ENCODE assay signal across 10 cellular contexts in the genomic region with DNA sequence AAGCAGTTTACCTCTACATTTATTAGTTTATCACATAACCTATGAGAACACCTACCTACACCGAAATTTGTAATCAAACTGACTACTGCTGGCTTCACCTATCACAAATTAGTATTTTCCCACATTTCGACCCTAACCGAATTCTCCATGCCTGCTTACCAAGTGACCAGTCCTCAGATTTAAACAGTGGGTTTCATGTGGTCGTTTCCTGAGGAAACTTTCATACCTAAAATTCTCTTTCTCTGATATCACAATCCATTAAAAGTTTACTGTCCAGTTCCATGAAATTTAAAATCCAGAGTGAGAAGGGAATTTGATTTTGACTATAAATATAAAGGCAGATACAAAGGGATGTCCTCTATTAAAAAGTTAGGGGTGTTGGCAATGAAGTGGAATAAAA. TPM values are rescaled to one million over a fixed set of nuclear protein-coding genes. Genes with fewer than 3 reads are reported as not detected.
DNase-seq lines count a peak whose midpoint lies in the region; ATAC-seq and TF ChIP-seq lines count a peak whose summit lies in the region.
"Had no signal": no experiment of that assay in that cellular context is flagged by ENCODE, and none has a peak within 500 bp of the region (broad histone marks: within the 10 kb centered on the region; RNA-seq: fewer than 3 reads in every experiment).

No MANE protein-coding gene starts in this region.

- H3K14ac ChIP-seq in IMR-90 (replicated peaks; ENCODE audit: low read depth, low read length) (no peak overlapping the region), mesenchymal stem cell (ENCODE audit: low read length in 2 of 2) (no peak overlapping the region)

- H4K8ac ChIP-seq in IMR-90 (ENCODE audit: low read depth in 2 of 2, low read length in 2 of 2) (no peak overlapping the region), mesenchymal stem cell (ENCODE audit: low read length) (no peak overlapping the region)

- H4K91ac ChIP-seq in IMR-90 (ENCODE audit: insufficient read depth, low read depth, low read length) (no peak overlapping the region), mesenchymal stem cell (ENCODE audit: low read length) (no peak overlapping the region)

- no peak overlapping the region for H2AFZ ChIP-seq in IMR-90 (replicated peaks; ENCODE audit: low read length, poor library complexity)
- no peak overlapping the region for H2AFZ ChIP-seq in mesenchymal stem cell (ENCODE audit: low read depth, low read length)

- H3K36me3 ChIP-seq in IMR-90 (ENCODE audit: control insufficient read depth, insufficient read depth, low read length), result no peaks in the 10 kb centered on the region
- H3K36me3 ChIP-seq in mesenchymal stem cell (ENCODE audit: control insufficient read depth in 1 of 2, insufficient read depth in 2 of 2, low read depth in 1 of 2, low read length in 2 of 2), result no peaks in the 10 kb centered on the region
- H3K36me3 ChIP-seq in thoracic aorta, result no peaks in the 10 kb centered on the region

- peaks cover 12% of the 10 kb centered on the region for H3K4me1 ChIP-seq in IMR-90 (ENCODE audit: control insufficient read depth, insufficient read depth, low read length)
- peaks cover 4% of the 10 kb centered on the region for H3K4me1 ChIP-seq in mesenchymal stem cell (ENCODE audit: control insufficient read depth, insufficient read depth, low read depth, low read length)
- H3K4me1 ChIP-seq in thoracic aorta (ENCODE audit: control insufficient read depth in 1 of 2, low read depth in 2 of 2), result peaks cover 27 to 51% of the 10 kb centered on the region in 2 donors

- H2BK20ac ChIP-seq in IMR-90 (ENCODE audit: low read depth, low read length), result no peak overlapping the region

- H3K56ac ChIP-seq in IMR-90 (ENCODE audit: extremely low read depth, insufficient read depth, low read length), result 0 out of 2 replicates have a peak overlapping the region, but pooled peaks have one; percentile 32

- H3K18ac ChIP-seq in IMR-90 (ENCODE audit: low read depth, low read length) (no peak overlapping the region), mesenchymal stem cell (ENCODE audit: low read depth in 1 of 2, low read length in 2 of 2) (no peak overlapping the region)

- no TSS peak for BruUV-seq in IMR-90 (replicated peaks; lab: Mats Ljungman, UMichigan)

- dilution Hi-C loops in IMR-90 (cut with HindIII; ENCODE audit: low sequenced_read_pairs, unreplicated experiment), result no loop called here

- POLR2A ChIA-PET in IMR-90 (lab: Charles Lee; ENCODE audit: unreplicated experiment), result no interaction called here

- H2AK5ac ChIP-seq in IMR-90 (ENCODE audit: low read depth, low read length), result no peak overlapping the region
- H2AK5ac ChIP-seq in mesenchymal stem cell (ENCODE audit: low read length, severe bottlenecking), result no peak overlapping the region

- in situ Hi-C loops in IMR-90 (cut with MboI; ENCODE audit: low sequenced_read_pairs) (no loop called here), KBM-7 (cut with MboI; ENCODE audit: low pct_unique_long_range_greater_than_20kb, low sequenced_read_pairs) (no loop called here)

- no peak overlapping the region for H2BK12ac ChIP-seq in mesenchymal stem cell (ENCODE audit: low read length in 2 of 2)

- peaks cover 11 to 39% of the 10 kb centered on the region in 2 experiments; a peak in 3 of 4 replicates for H3K79me1 ChIP-seq in IMR-90 (ENCODE audit: low read depth in 1 of 2, low read length in 2 of 2)
- peaks cover 3% of the 10 kb centered on the region for H3K79me1 ChIP-seq in mesenchymal stem cell (replicated peaks; ENCODE audit: low read length, poor library complexity, severe bottlenecking)

- TF ChIP-seq CTCF in IMR-90 (conservative IDR thresholded peaks at IDR 0.05; ENCODE audit: low read depth, low read length) (no peak), choroid plexus epithelial cell (conservative IDR thresholded peaks at IDR 0.05; ENCODE audit: low read depth, low read length) (no peak), thoracic aorta (IDR thresholded peaks at IDR 0.05) (no peak)

- intact Hi-C loops in IMR-90 (cut with micrococcal nuclease), result loop anchor here (2.0 kb wide), 1 partner anchor 16 kb away; no protein-coding TSS in a partner anchor

- H2BK15ac ChIP-seq in IMR-90 (ENCODE audit: low read depth, low read length) (no peak overlapping the region), mesenchymal stem cell (ENCODE audit: low read depth, poor library complexity, severe bottlenecking) (no peak overlapping the region)

- H3K27me3 ChIP-seq in IMR-90 (ENCODE audit: control insufficient read depth, insufficient read depth, low read length) (no peaks in the 10 kb centered on the region), mesenchymal stem cell (ENCODE audit: control insufficient read depth in 1 of 2, insufficient read depth in 1 of 2, low read length in 2 of 2) (no peaks in the 10 kb centered on the region), thoracic aorta (replicated peaks; ENCODE audit: insufficient read depth) (no peaks in the 10 kb centered on the region)

- H3K23ac ChIP-seq in IMR-90 (ENCODE audit: low read depth, low read length) (no peak overlapping the region), mesenchymal stem cell (ENCODE audit: low read length in 2 of 2) (no peak overlapping the region)

- H3K9me1 ChIP-seq in IMR-90 (ENCODE audit: insufficient read depth, low read length), result peaks cover 4% of the 10 kb centered on the region; the same call in 1 of the 2 replicates

- H2BK120ac ChIP-seq in IMR-90 (ENCODE audit: low read depth, low read length) (no peak overlapping the region), mesenchymal stem cell (ENCODE audit: low read depth, low read length) (no peak overlapping the region)

- no peak overlapping the region for H4K5ac ChIP-seq in IMR-90 (ENCODE audit: low read depth, low read length)

- DNase-seq in IMR-90, result no peak
- DNase-seq in choroid plexus epithelial cell (ENCODE audit: low read depth), result peak; percentile 51
- peak; percentile 28 for DNase-seq in mesenchymal stem cell
- no peak for DNase-seq in thoracic aorta (ENCODE audit: low spot score)
- DNase-seq in islet precursor cell, result no peak
- DNase-seq in KBM-7, result no peak
- DNase-seq: activated T-cell treated with anti-CD3 and anti-CD28 coated beads, Interleukin-2, amount 50 U/mL, for 4 hours; T-helper 2 cell had no signal

- WGBS in IMR-90 (ENCODE audit: extremely low coverage in 2 of 2, insufficient read length in 1 of 2), 2 experiments, result no CpG with 5 or more reads among the region's 4 CpGs
- 53% methylated on average over 4 of the region's 4 CpGs for WGBS in mesenchymal stem cell

- H3K4ac ChIP-seq in IMR-90 (ENCODE audit: low read depth, low read length), result no peak overlapping the region
- H3K4ac ChIP-seq in mesenchymal stem cell (ENCODE audit: low read depth in 1 of 2, low read length in 2 of 2), result no peak overlapping the region

- no peak for TF ChIP-seq RAD21 in IMR-90 (IDR thresholded peaks at IDR 0.05; ENCODE audit: low read length)

- no peak overlapping the region for H2AK9ac ChIP-seq in IMR-90 (replicated peaks; ENCODE audit: low read depth, low read length, poor library complexity)

- H3K4me3 ChIP-seq in IMR-90 (ENCODE audit: insufficient read depth, low read depth, low read length) (peak overlapping the region; percentile 91; the same call in 1 of the 2 replicates), choroid plexus epithelial cell (ENCODE audit: low read depth, low read length) (peak overlapping the region; percentile 84), mesenchymal stem cell (ENCODE audit: insufficient read depth in 1 of 2, low read depth in 1 of 2, low read length in 2 of 2) (peak overlapping the region in 1 of 2 experiments; percentile 95), thoracic aorta (peak overlapping the region; percentile 85)

- H3K9me3 ChIP-seq in IMR-90 (ENCODE audit: control insufficient read depth, insufficient read depth, low read length), result no peaks in the 10 kb centered on the region
- H3K9me3 ChIP-seq in mesenchymal stem cell (ENCODE audit: control insufficient read depth, low read length), result no peaks in the 10 kb centered on the region
- no peaks in the 10 kb centered on the region for H3K9me3 ChIP-seq in thoracic aorta

- TF ChIP-seq POLR2A in IMR-90 (IDR thresholded peaks at IDR 0.05; ENCODE audit: low read depth, low read length), result no peak

- peaks cover 21% of the 10 kb centered on the region for H4K20me1 ChIP-seq in IMR-90 (ENCODE audit: insufficient read depth, low read length)

- H3K27ac ChIP-seq in IMR-90 (ENCODE audit: insufficient read depth, low read length) (no peak overlapping the region), mesenchymal stem cell (ENCODE audit: low read length, poor library complexity, severe bottlenecking) (no peak overlapping the region), thoracic aorta (peak overlapping the region; percentile 98 to 99)

- H3K4me2 ChIP-seq in IMR-90 (ENCODE audit: low read depth, low read length), result peak overlapping the region; percentile 89
- peak overlapping the region; percentile 23 for H3K4me2 ChIP-seq in mesenchymal stem cell (ENCODE audit: low read length, poor library complexity, severe bottlenecking)

- peak overlapping the region; percentile 31 for H2BK5ac ChIP-seq in IMR-90 (ENCODE audit: low read depth, low read length, poor library complexity, severe bottlenecking)
- H2BK5ac ChIP-seq in mesenchymal stem cell (ENCODE audit: low read depth, low read length, poor library complexity, severe bottlenecking), result no peak overlapping the region

- CTCF ChIA-PET in IMR-90 (lab: Yijun Ruan, JAX), result interaction anchor here (1.3 to 1.8 kb wide), 3 partner anchors 28 to 168 kb away, joined by 4 to 5 read pairs (median 4); no protein-coding TSS in a partner anchor

- H3K9ac ChIP-seq in IMR-90 (ENCODE audit: low read depth, low read length) (peak overlapping the region; percentile 63; the same call in 1 of the 2 replicates), mesenchymal stem cell (ENCODE audit: low read length) (peak overlapping the region; percentile 89)

- ATAC-seq in IMR-90 (ENCODE audit: low read depth) (no peak), thoracic aorta (ENCODE audit: insufficient number of reproducible peaks, low FRiP score, low read depth) (no peak), GM19023 (IDR thresholded peaks at IDR 0.05; ENCODE audit: unreplicated experiment) (no peak), GM21717 (IDR thresholded peaks at IDR 0.05; ENCODE audit: unreplicated experiment) (no peak)
- ATAC-seq: activated T-cell treated with anti-CD3 and anti-CD28 coated beads, Interleukin-2, amount 50 U/mL, for 4 hours had no signal

TF ChIP-seq in IMR-90, 13 proteins besides CTCF, POLR2A, EP300 and RAD21 (continues in another document):
- no peak for TF ChIP-seq NFE2L2 (IDR thresholded peaks at IDR 0.05; ENCODE audit: low read depth, low read length)

RNA-seq across cellular contexts. Expression of a gene that starts 1.9 kb away (rescaled TPM):
- total RNA-seq in IMR-90 (2012; rRNA removed), result 117 and 225 TPM in 2 replicates
- polyA plus RNA-seq in IMR-90 (2012; rRNA removed), result 62.9 and 84.0 TPM in 2 replicates
- polyA plus RNA-seq in IMR-90 (2012; cell fraction: cytosol; rRNA removed), result 9.4 and 11.3 TPM in 2 replicates
- polyA plus RNA-seq in IMR-90 (2012; cell fraction: nucleus; rRNA removed; ENCODE audit: low replicate concordance), result 7.9 and 63.0 TPM in 2 replicates
- 154 TPM for polyA plus RNA-seq in mesenchymal stem cell (2013, experiment 1 of 2)
- 161 TPM for polyA plus RNA-seq in mesenchymal stem cell (2013, experiment 2 of 2)
- 10 to 100 TPM; 42.8 to 92.6 TPM for total RNA-seq in thoracic aorta

Comparison
In these comparisons a context has a peak if more than half of its experiments do, and no peak if none do; other contexts are left out.
1. DNase-seq: peak in choroid plexus epithelial cell (single experiment) and mesenchymal stem cell (single experiment); none in IMR-90 (single experiment), thoracic aorta (single experiment), islet precursor cell (single experiment) and KBM-7 (single experiment).
2. H3K27ac ChIP-seq: peak in thoracic aorta (2 of 2); none in IMR-90 (single experiment) and mesenchymal stem cell (single experiment).